In genomic region chr5:135601466-135601865, GRCh38 we compare ENCODE assay signal across 1 cellular context.
TF ChIP-seq lines count a peak whose summit lies in the region.

No MANE protein-coding gene starts in this region.

TF ChIP-seq in K562, 482 proteins besides CTCF, POLR2A, EP300 and RAD21:
- TF ChIP-seq ZNF12 (CRISPR knock-in tag; IDR thresholded peaks at IDR 0.05) = no peak
- peak; percentile 37; the same call in 1 of the 2 replicates for TF ChIP-seq USF2 (CRISPR knock-in tag; IDR thresholded peaks at IDR 0.05)
